12 cellular contexts compared by ENCODE assay signal in genomic region chr3:194872669-194872977, GRCh38.
DNase-seq lines count a peak whose midpoint lies in the region; ATAC-seq and TF ChIP-seq lines count a peak whose summit lies in the region.
"Had no signal": no experiment of that assay in that cellular context is flagged by ENCODE, and none has a peak within 500 bp of the region (broad histone marks: within the 10 kb centered on the region; RNA-seq: fewer than 3 reads in every experiment).

No MANE protein-coding gene starts in this region.

- no peak overlapping the region for H3K4me3 ChIP-seq in mesodermal cell (ENCODE audit: extremely low read depth, insufficient read depth, low read length, poor library complexity, severe bottlenecking)

- peaks cover 18% of the 10 kb centered on the region for H3K4me1 ChIP-seq in mesodermal cell (ENCODE audit: control insufficient read depth, insufficient read depth, low read length, poor library complexity, severe bottlenecking)

- no peaks in the 10 kb centered on the region for H3K36me3 ChIP-seq in mesodermal cell (ENCODE audit: control insufficient read depth, insufficient read depth, low read length)

- peak; percentile 94 for DNase-seq in M059J (ENCODE audit: low read depth)
- peak; percentile 40 for DNase-seq in dedifferentiated amniotic fluid mesenchymal stem cell (ENCODE audit: extremely low spot score)
- no peak for DNase-seq in HEK293T (ENCODE audit: extremely low spot score)
- DNase-seq in GF-D8 (lab: John Stamatoyannopoulos, UW): no peak
- no peak for DNase-seq in sciatic nerve (ENCODE audit: low spot score)
- DNase-seq: activated T-cell treated with anti-CD3 and anti-CD28 coated beads, Interleukin-2, amount 50 U/mL, for 24 hours; left cardiac atrium; retina had no signal

- intact Hi-C loops in sciatic nerve (cut with DNase I): no loop called here

- ATAC-seq in HG02973 (IDR thresholded peaks at IDR 0.05; ENCODE audit: unreplicated experiment) (no peak), sciatic nerve (no peak)

- H3K9me3 ChIP-seq in mesodermal cell (ENCODE audit: control insufficient read depth, low read length): peaks cover 6% of the 10 kb centered on the region

- CTCF ChIA-PET in HEK293T (lab: Yijun Ruan, JAX): no interaction called here

- TF ChIP-seq CTCF in C4-2B (conservative IDR thresholded peaks at IDR 0.05): no peak

- 0% methylated on average over 1 to 2 of the region's 2 CpGs for WGBS in mesodermal cell (ENCODE audit: insufficient coverage in 2 of 2), 2 experiments

- H3K27ac ChIP-seq in C4-2B (peak overlapping the region; percentile 96), mesodermal cell (ENCODE audit: low read depth, low read length, severe bottlenecking) (peak overlapping the region; percentile 89)
- H3K27ac ChIP-seq: HL-60 had no signal

- POLR2A ChIA-PET in HEK293T (lab: Yijun Ruan, JAX): no interaction called here

TF ChIP-seq in HEK293T, 16 proteins besides CTCF, POLR2A, EP300 and RAD21:
- no peak for TF ChIP-seq FOXK2 (IDR thresholded peaks at IDR 0.05)
- TF ChIP-seq FOXM1 (IDR thresholded peaks at IDR 0.05; ENCODE audit: borderline replicate concordance): no peak
- no peak for TF ChIP-seq LEF1 (IDR thresholded peaks at IDR 0.05; ENCODE audit: borderline replicate concordance)
- no peak for TF ChIP-seq SUZ12 (IDR thresholded peaks at IDR 0.05)
- TF ChIP-seq CTBP1 (IDR thresholded peaks at IDR 0.05; ENCODE audit: borderline replicate concordance): no peak
- TF ChIP-seq ELF4 (IDR thresholded peaks at IDR 0.05): no peak
- TF ChIP-seq BHLHE40 (IDR thresholded peaks at IDR 0.05; ENCODE audit: borderline replicate concordance): no peak
- no peak for TF ChIP-seq NFRKB (IDR thresholded peaks at IDR 0.05)
- no peak for TF ChIP-seq L3MBTL2 (conservative IDR thresholded peaks at IDR 0.05)
- no peak for TF ChIP-seq TARDBP (IDR thresholded peaks at IDR 0.05)
- no peak for TF ChIP-seq SP1 (IDR thresholded peaks at IDR 0.05)
- no peak for TF ChIP-seq FOXA1 (IDR thresholded peaks at IDR 0.05)
- no peak for TF ChIP-seq HDGF (IDR thresholded peaks at IDR 0.05; ENCODE audit: borderline replicate concordance)
- no peak for TF ChIP-seq ARNT (IDR thresholded peaks at IDR 0.05)
- TF ChIP-seq, protein P1, sequence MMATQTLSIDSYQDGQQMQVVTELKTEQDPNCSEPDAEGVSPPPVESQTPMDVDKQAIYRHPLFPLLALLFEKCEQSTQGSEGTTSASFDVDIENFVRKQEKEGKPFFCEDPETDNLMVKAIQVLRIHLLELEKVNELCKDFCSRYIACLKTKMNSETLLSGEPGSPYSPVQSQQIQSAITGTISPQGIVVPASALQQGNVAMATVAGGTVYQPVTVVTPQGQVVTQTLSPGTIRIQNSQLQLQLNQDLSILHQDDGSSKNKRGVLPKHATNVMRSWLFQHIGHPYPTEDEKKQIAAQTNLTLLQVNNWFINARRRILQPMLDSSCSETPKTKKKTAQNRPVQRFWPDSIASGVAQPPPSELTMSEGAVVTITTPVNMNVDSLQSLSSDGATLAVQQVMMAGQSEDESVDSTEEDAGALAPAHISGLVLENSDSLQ (IDR thresholded peaks at IDR 0.05): no peak
- TF ChIP-seq ZNF384 (IDR thresholded peaks at IDR 0.05): no peak

Comparison
In these comparisons a context has a peak if more than half of its experiments do, and no peak if none do; other contexts are left out.
1. DNase-seq: peak in M059J (single experiment) and dedifferentiated amniotic fluid mesenchymal stem cell (single experiment); none in HEK293T (single experiment), GF-D8 (single experiment) and sciatic nerve (single experiment).